In genomic region chr17:57410169-57410568, GRCh38 we compare ENCODE assay signal across 19 cellular contexts.
"Had no signal": no experiment of that assay in that cellular context is flagged by ENCODE, and none has a peak within 500 bp of the region (broad histone marks: within the 10 kb centered on the region; RNA-seq: fewer than 3 reads in every experiment).

No MANE protein-coding gene starts in this region.

- DNase-seq: activated B cell treated with CpG ODN at 0.5 μM for 24 hours; activated CD4-positive, alpha-beta T cell treated with anti-CD3 and anti-CD28 coated beads for 48 hours; activated CD8-positive, alpha-beta memory T cell treated with anti-CD3 and anti-CD28 coated beads, Interleukin-2, amount 50 U/mL, for 4 hours; activated CD8-positive, alpha-beta T cell treated with anti-CD3 and anti-CD28 coated beads for 36 hours; activated naive CD8-positive, alpha-beta T cell treated with anti-CD3 and anti-CD28 coated beads for 36 hours; amygdala; body of pancreas; effector memory CD8-positive, alpha-beta T cell; foreskin melanocyte; left ventricle myocardium superior; mesendoderm; ovary; sigmoid colon; spleen; stimulated activated CD4-positive, alpha-beta T cell treated with anti-CD3 and anti-CD28 coated beads, Interleukin-1b, Interleukin-23, amount 100 ng/mL, for 48 hours; T-helper 2 cell had no signal

- H3K9me3 Mint-ChIP-seq: activated B cell treated with CpG ODN at 0.5 μM for 24 hours; activated CD8-positive, alpha-beta T cell treated with anti-CD3 and anti-CD28 coated beads for 36 hours; activated naive CD8-positive, alpha-beta T cell treated with anti-CD3 and anti-CD28 coated beads for 36 hours; central memory CD8-positive, alpha-beta T cell; effector memory CD8-positive, alpha-beta T cell had no signal

- H3K27me3 ChIP-seq: body of pancreas, ovary, sigmoid colon, spleen had no signal

- ATAC-seq: activated CD8-positive, alpha-beta T cell treated with anti-CD3 and anti-CD28 coated beads for 36 hours; body of pancreas; effector memory CD8-positive, alpha-beta T cell; left ventricle myocardium superior had no signal

- H3K27me3 Mint-ChIP-seq: activated B cell treated with CpG ODN at 0.5 μM for 24 hours; activated CD8-positive, alpha-beta T cell treated with anti-CD3 and anti-CD28 coated beads for 36 hours; activated naive CD8-positive, alpha-beta T cell treated with anti-CD3 and anti-CD28 coated beads for 36 hours; central memory CD8-positive, alpha-beta T cell; effector memory CD8-positive, alpha-beta T cell had no signal

- H3K27ac Mint-ChIP-seq: activated B cell treated with CpG ODN at 0.5 μM for 24 hours; activated naive CD8-positive, alpha-beta T cell treated with anti-CD3 and anti-CD28 coated beads for 36 hours; effector memory CD8-positive, alpha-beta T cell had no signal

- H3K4me3 Mint-ChIP-seq: activated B cell treated with CpG ODN at 0.5 μM for 24 hours; activated CD8-positive, alpha-beta T cell treated with anti-CD3 and anti-CD28 coated beads for 36 hours; activated naive CD8-positive, alpha-beta T cell treated with anti-CD3 and anti-CD28 coated beads for 36 hours; central memory CD8-positive, alpha-beta T cell; effector memory CD8-positive, alpha-beta T cell had no signal

- H3K27ac ChIP-seq: body of pancreas, epithelial cell of prostate, ovary, sigmoid colon, spleen, thoracic aorta had no signal

- H3K9me3 ChIP-seq: body of pancreas, ovary, sigmoid colon, spleen, thoracic aorta had no signal
